ENCODE assay signal across 22 cellular contexts in genomic region chr15:75027551-75027950, GRCh38.
"Had no signal": no experiment of that assay in that cellular context is flagged by ENCODE, and none has a peak within 500 bp of the region (broad histone marks: within the 10 kb centered on the region; RNA-seq: fewer than 3 reads in every experiment).

No MANE protein-coding gene starts in this region.

- H3K4me3 ChIP-seq: coronary artery, gastrocnemius medialis, heart left ventricle, left lung, sigmoid colon, tibial nerve, uterus had no signal

- H3K27ac ChIP-seq: brain microvascular endothelial cell, gastrocnemius medialis, heart left ventricle, left lung, sigmoid colon had no signal

- H3K36me3 ChIP-seq: brain microvascular endothelial cell, gastrocnemius medialis, sigmoid colon, uterus had no signal

- H3K36me3 Mint-ChIP-seq: activated naive CD8-positive, alpha-beta T cell treated with anti-CD3 and anti-CD28 coated beads, Interleukin-2, amount 10 ng/mL, durations not matched to agents 7 days and 5 days had no signal

- ATAC-seq: activated T-cell treated with anti-CD3 and anti-CD28 coated beads, Interleukin-2, amount 50 U/mL, for 72 hours; esophagus mucosa; gastrocnemius medialis; heart left ventricle; left lung; stimulated activated naive B cell treated with anti-CD40 and anti-IgM and Interleukin-4, amounts not matched to agents 10 μg/mL and 1 μg/mL and 100 μg/mL, for 72 hours had no signal

- H3K27me3 ChIP-seq: brain microvascular endothelial cell, gastrocnemius medialis, heart left ventricle, left lung, sigmoid colon, tibial nerve, uterus had no signal

- H3K27me3 Mint-ChIP-seq: activated B cell treated with CpG ODN at 0.5 μM for 24 hours; activated naive CD8-positive, alpha-beta T cell treated with anti-CD3 and anti-CD28 coated beads, Interleukin-2, amount 10 ng/mL, durations not matched to agents 7 days and 5 days; central memory CD8-positive, alpha-beta T cell had no signal

- H3K27ac Mint-ChIP-seq: activated B cell treated with CpG ODN at 0.5 μM for 24 hours; activated T-cell treated with anti-CD3 and anti-CD28 coated beads, Interleukin-2, amount 50 U/mL, for 72 hours; nephron progenitor cell had no signal

- H3K9me3 Mint-ChIP-seq: activated B cell treated with CpG ODN at 0.5 μM for 24 hours; activated naive CD8-positive, alpha-beta T cell treated with anti-CD3 and anti-CD28 coated beads, Interleukin-2, amount 10 ng/mL, durations not matched to agents 7 days and 5 days; activated T-cell treated with anti-CD3 and anti-CD28 coated beads, Interleukin-2, amount 50 U/mL, for 72 hours; central memory CD8-positive, alpha-beta T cell; nephron progenitor cell; stimulated activated naive B cell treated with anti-CD40 and anti-IgM and Interleukin-4, amounts not matched to agents 10 μg/mL and 1 μg/mL and 100 μg/mL, for 72 hours had no signal

- H3K9me3 ChIP-seq: gastrocnemius medialis, heart left ventricle, left lung, sigmoid colon, tibial nerve, uterus had no signal

- H3K4me3 Mint-ChIP-seq: activated B cell treated with CpG ODN at 0.5 μM for 24 hours; activated naive CD8-positive, alpha-beta T cell treated with anti-CD3 and anti-CD28 coated beads, Interleukin-2, amount 10 ng/mL, durations not matched to agents 7 days and 5 days; activated T-cell treated with anti-CD3 and anti-CD28 coated beads, Interleukin-2, amount 50 U/mL, for 72 hours; central memory CD8-positive, alpha-beta T cell; nephron progenitor cell; stimulated activated naive B cell treated with anti-CD40 and anti-IgM and Interleukin-4, amounts not matched to agents 10 μg/mL and 1 μg/mL and 100 μg/mL, for 72 hours had no signal

- DNase-seq: activated B cell treated with CpG ODN at 0.5 μM for 24 hours; activated CD4-positive, alpha-beta T cell treated with anti-CD3 and anti-CD28 coated beads, Interleukin-2, amount 50 U/mL, for 1 hour; activated gamma-delta T cell treated with Interleukin-2 at 50 U/mL for 16 hours; activated naive CD8-positive, alpha-beta T cell treated with anti-CD3 and anti-CD28 coated beads, Interleukin-2, amount 10 ng/mL, durations not matched to agents 7 days and 5 days; activated T-cell treated with anti-CD3 and anti-CD28 coated beads, Interleukin-2, amount 50 U/mL, for 72 hours; aorta; brain microvascular endothelial cell; gastrocnemius medialis; left lung; midbrain; nephron progenitor cell; occipital lobe; posterior cingulate gyrus; sigmoid colon; stimulated activated CD4-positive, alpha-beta T cell treated with anti-CD3 and anti-CD28 coated beads, Interleukin-4, amount 100 ng/mL, for 24 hours; stimulated activated naive B cell treated with anti-CD40 and anti-IgM and Interleukin-4, amounts not matched to agents 10 μg/mL and 1 μg/mL and 100 μg/mL, for 72 hours; uterus had no signal
